ENCODE assay signal across 22 cellular contexts in genomic region chr7:90180649-90181048, GRCh38. TPM values are rescaled to one million over a fixed set of nuclear protein-coding genes. Genes with fewer than 3 reads are reported as not detected.
DNase-seq lines count a peak whose midpoint lies in the region; ATAC-seq, FAIRE-seq and TF ChIP-seq lines count a peak whose summit lies in the region.
"Had no signal": no experiment of that assay in that cellular context is flagged by ENCODE, and none has a peak within 500 bp of the region (broad histone marks: within the 10 kb centered on the region; RNA-seq: fewer than 3 reads in every experiment).

No MANE protein-coding gene starts in this region.

- H3K4me3 Mint-ChIP-seq in activated CD8-positive, alpha-beta T cell treated with anti-CD3 and anti-CD28 coated beads for 36 hours, result no peak overlapping the region
- H3K4me3 Mint-ChIP-seq in activated CD8-positive, alpha-beta T cell treated with anti-CD3 and anti-CD28 coated beads, Interleukin-2, amount 10 ng/mL, durations not matched to agents 7 days and 5 days, result no peak overlapping the region
- H3K4me3 Mint-ChIP-seq: naive thymus-derived CD8-positive, alpha-beta T cell had no signal

- no peak for TF ChIP-seq CTCF in activated CD8-positive, alpha-beta T cell treated with anti-CD3 and anti-CD28 coated beads for 36 hours (IDR thresholded peaks at IDR 0.05)
- TF ChIP-seq CTCF in bronchial epithelial cell (IDR thresholded peaks at IDR 0.05; ENCODE audit: insufficient read depth, low read length, severe bottlenecking) (no peak), pancreas (IDR thresholded peaks at IDR 0.05) (no peak)

- peaks cover 2% of the 10 kb centered on the region for H3K9me3 Mint-ChIP-seq in activated CD8-positive, alpha-beta T cell treated with anti-CD3 and anti-CD28 coated beads for 36 hours
- H3K9me3 Mint-ChIP-seq in activated CD8-positive, alpha-beta T cell treated with anti-CD3 and anti-CD28 coated beads, Interleukin-2, amount 10 ng/mL, durations not matched to agents 7 days and 5 days (ENCODE audit: insufficient read depth), result peaks cover 10% of the 10 kb centered on the region

- no peaks in the 10 kb centered on the region for H3K36me3 Mint-ChIP-seq in activated CD8-positive, alpha-beta T cell treated with anti-CD3 and anti-CD28 coated beads for 36 hours (ENCODE audit: low read depth)
- peaks cover 3% of the 10 kb centered on the region for H3K36me3 Mint-ChIP-seq in activated CD8-positive, alpha-beta T cell treated with anti-CD3 and anti-CD28 coated beads, Interleukin-2, amount 10 ng/mL, durations not matched to agents 7 days and 5 days (ENCODE audit: low read depth)

- H3K36me3 ChIP-seq in bronchial epithelial cell (ENCODE audit: control insufficient read depth, insufficient read depth, low read length), result no peaks in the 10 kb centered on the region
- H3K36me3 ChIP-seq in pancreas, result no peaks in the 10 kb centered on the region
- H3K36me3 ChIP-seq: cardiac muscle cell, tibial nerve had no signal

- no peaks in the 10 kb centered on the region for H3K9me3 ChIP-seq in pancreas
- H3K9me3 ChIP-seq: tibial nerve had no signal

- CTCF ChIA-PET in activated CD8-positive, alpha-beta T cell treated with anti-CD3 and anti-CD28 coated beads for 36 hours (lab: Charles Lee), result no interaction called here
- CTCF ChIA-PET in activated CD8-positive, alpha-beta T cell treated with anti-CD3 and anti-CD28 coated beads, Interleukin-2, amount 10 ng/mL, durations not matched to agents 7 days and 5 days (lab: Charles Lee), result no interaction called here

- H3K27ac Mint-ChIP-seq in activated CD8-positive, alpha-beta T cell treated with anti-CD3 and anti-CD28 coated beads for 36 hours, result peak overlapping the region; percentile 72
- H3K27ac Mint-ChIP-seq in activated CD8-positive, alpha-beta T cell treated with anti-CD3 and anti-CD28 coated beads, Interleukin-2, amount 10 ng/mL, durations not matched to agents 7 days and 5 days, result no peak overlapping the region
- H3K27ac Mint-ChIP-seq: naive thymus-derived CD8-positive, alpha-beta T cell had no signal

- H3K27me3 ChIP-seq in bronchial epithelial cell (ENCODE audit: control insufficient read depth, insufficient read depth, low read length), result no peaks in the 10 kb centered on the region
- H3K27me3 ChIP-seq in pancreas, result no peaks in the 10 kb centered on the region
- H3K27me3 ChIP-seq: cardiac muscle cell, tibial nerve had no signal

- H3K4me3 ChIP-seq in bronchial epithelial cell (ENCODE audit: low read depth, low read length) (no peak overlapping the region), pancreas (no peak overlapping the region)
- H3K4me3 ChIP-seq: cardiac muscle cell, lung, tibial nerve had no signal

- intact Hi-C loops in activated CD8-positive, alpha-beta T cell treated with anti-CD3 and anti-CD28 coated beads for 36 hours (cut with micrococcal nuclease), result no loop called here
- intact Hi-C loops in pancreas (cut with DNase I), result no loop called here

- FAIRE-seq in bronchial epithelial cell (lab: Jason Lieb, UNC) (no peak), pancreas (lab: Jason Lieb, UNC) (no peak), GM19239 (lab: Jason Lieb, UNC) (no peak)
- FAIRE-seq: frontal cortex, TTC549 had no signal

- H3K4me1 Mint-ChIP-seq in activated CD8-positive, alpha-beta T cell treated with anti-CD3 and anti-CD28 coated beads for 36 hours (ENCODE audit: low read depth), result peaks cover 28% of the 10 kb centered on the region
- H3K4me1 Mint-ChIP-seq in activated CD8-positive, alpha-beta T cell treated with anti-CD3 and anti-CD28 coated beads, Interleukin-2, amount 10 ng/mL, durations not matched to agents 7 days and 5 days (ENCODE audit: low read depth), result peaks cover 17% of the 10 kb centered on the region

- DNase-seq in activated CD8-positive, alpha-beta T cell treated with anti-CD3 and anti-CD28 coated beads for 36 hours, result no peak
- DNase-seq in activated CD8-positive, alpha-beta T cell treated with anti-CD3 and anti-CD28 coated beads, Interleukin-2, amount 10 ng/mL, durations not matched to agents 7 days and 5 days, result no peak
- peak; percentile 52 for DNase-seq in NOMO-1 treated with DMSO at 0.1 percent for 48 hours (lab: John Stamatoyannopoulos, UW; ENCODE audit: unreplicated experiment)
- peak; percentile 62 for DNase-seq in bronchial epithelial cell (ENCODE audit: low read depth)
- DNase-seq in pancreas, result no peak
- no peak for DNase-seq in stimulated activated CD4-positive, alpha-beta T cell treated with anti-CD3 and anti-CD28 coated beads, Interleukin-2, amount 100 ng/mL, for 48 hours
- DNase-seq in GM19239 (ENCODE audit: insufficient read length, low spot score), result no peak
- DNase-seq in pons (ENCODE audit: low spot score), result no peak
- DNase-seq: activated CD8-positive, alpha-beta memory T cell treated with anti-CD3 and anti-CD28 coated beads for 24 hours; activated gamma-delta T cell; COR-L47; effector memory CD4-positive, alpha-beta T cell; naive thymus-derived CD8-positive, alpha-beta T cell; NCI-H2029; NCI-H69; SHP77 treated with DMSO at 0.1 percent for 48 hours; stimulated activated CD4-positive, alpha-beta T cell treated with anti-CD3 and anti-CD28 coated beads, Interleukin-4, amount 100 ng/mL, for 24 hours had no signal

- ATAC-seq in activated CD8-positive, alpha-beta T cell treated with anti-CD3 and anti-CD28 coated beads for 36 hours, result no peak
- ATAC-seq in activated CD8-positive, alpha-beta T cell treated with anti-CD3 and anti-CD28 coated beads, Interleukin-2, amount 10 ng/mL, durations not matched to agents 7 days and 5 days, result no peak
- ATAC-seq in pancreas, result peak; percentile 58 to 87 (median 70)
- ATAC-seq: naive thymus-derived CD8-positive, alpha-beta T cell had no signal

- POLR2A ChIA-PET in activated CD8-positive, alpha-beta T cell treated with anti-CD3 and anti-CD28 coated beads for 36 hours (lab: Charles Lee), result no interaction called here
- POLR2A ChIA-PET in activated CD8-positive, alpha-beta T cell treated with anti-CD3 and anti-CD28 coated beads, Interleukin-2, amount 10 ng/mL, durations not matched to agents 7 days and 5 days (lab: Charles Lee), result no interaction called here

- peak overlapping the region in 2 of 4 donors; percentile 60 to 62 for H3K27ac ChIP-seq in pancreas
- H3K27ac ChIP-seq: cardiac muscle cell, tibial nerve had no signal

- peaks cover 11% of the 10 kb centered on the region for H3K27me3 Mint-ChIP-seq in activated CD8-positive, alpha-beta T cell treated with anti-CD3 and anti-CD28 coated beads for 36 hours
- no peaks in the 10 kb centered on the region for H3K27me3 Mint-ChIP-seq in activated CD8-positive, alpha-beta T cell treated with anti-CD3 and anti-CD28 coated beads, Interleukin-2, amount 10 ng/mL, durations not matched to agents 7 days and 5 days (ENCODE audit: low read depth)

- peaks cover 0 to 25% (median 0%) of the 10 kb centered on the region in 3 donors for H3K4me1 ChIP-seq in pancreas

RNA-seq across cellular contexts. Expression of gene STEAP1, which starts 26.4 kb away (rescaled TPM):
- under 1 TPM; 0.27 to 0.51 TPM for total RNA-seq in activated CD8-positive, alpha-beta T cell treated with anti-CD3 and anti-CD28 coated beads for 36 hours
- not detected for total RNA-seq in activated CD8-positive, alpha-beta T cell treated with anti-CD3 and anti-CD28 coated beads, Interleukin-2, amount 10 ng/mL, durations not matched to agents 7 days and 5 days
- total RNA-seq in bronchial epithelial cell (10.0 and 12.7 TPM in 2 replicates), pancreas (1 to 10 TPM; 1.4 to 8.3 (median 4.0) TPM)
- polyA plus RNA-seq in pancreas, result 1 to 10 TPM; 1.1 to 2.3 TPM
- total RNA-seq: cardiac muscle cell; naive thymus-derived CD8-positive, alpha-beta T cell had no signal
- polyA plus RNA-seq: cardiac muscle cell had no signal

RNA-seq across cellular contexts. Expression of gene STEAP2, which starts 30.9 kb away (rescaled TPM):
- not detected for total RNA-seq in activated CD8-positive, alpha-beta T cell treated with anti-CD3 and anti-CD28 coated beads for 36 hours
- total RNA-seq in activated CD8-positive, alpha-beta T cell treated with anti-CD3 and anti-CD28 coated beads, Interleukin-2, amount 10 ng/mL, durations not matched to agents 7 days and 5 days, result not detected
- total RNA-seq in bronchial epithelial cell (3.9 and 4.5 TPM in 2 replicates), pancreas (10 to 100 TPM in 2 of 6 donors, 1 to 10 TPM in 4; 5.1 to 10.7 (median 8.0) TPM)
- polyA plus RNA-seq in pancreas, result 1 to 10 TPM; 2.3 to 6.6 TPM
- total RNA-seq: naive thymus-derived CD8-positive, alpha-beta T cell had no signal
- polyA plus RNA-seq: naive thymus-derived CD8-positive, alpha-beta T cell had no signal

Comparison
In these comparisons a context has a peak if more than half of its experiments do, and no peak if none do; other contexts are left out.
1. ATAC-seq: peak in pancreas (4 of 4); none in activated CD8-positive, alpha-beta T cell treated with anti-CD3 and anti-CD28 coated beads for 36 hours (single experiment) and activated CD8-positive, alpha-beta T cell treated with anti-CD3 and anti-CD28 coated beads, Interleukin-2, amount 10 ng/mL, durations not matched to agents 7 days and 5 days (single experiment).
2. DNase-seq: peak in NOMO-1 treated with DMSO at 0.1 percent for 48 hours (single experiment) and bronchial epithelial cell (single experiment); none in activated CD8-positive, alpha-beta T cell treated with anti-CD3 and anti-CD28 coated beads for 36 hours (single experiment), activated CD8-positive, alpha-beta T cell treated with anti-CD3 and anti-CD28 coated beads, Interleukin-2, amount 10 ng/mL, durations not matched to agents 7 days and 5 days (single experiment), pancreas (0 of 6), stimulated activated CD4-positive, alpha-beta T cell treated with anti-CD3 and anti-CD28 coated beads, Interleukin-2, amount 100 ng/mL, for 48 hours (0 of 2), GM19239 (single experiment) and pons (single experiment).